14 cellular contexts compared by ENCODE assay signal in the genomic region with DNA sequence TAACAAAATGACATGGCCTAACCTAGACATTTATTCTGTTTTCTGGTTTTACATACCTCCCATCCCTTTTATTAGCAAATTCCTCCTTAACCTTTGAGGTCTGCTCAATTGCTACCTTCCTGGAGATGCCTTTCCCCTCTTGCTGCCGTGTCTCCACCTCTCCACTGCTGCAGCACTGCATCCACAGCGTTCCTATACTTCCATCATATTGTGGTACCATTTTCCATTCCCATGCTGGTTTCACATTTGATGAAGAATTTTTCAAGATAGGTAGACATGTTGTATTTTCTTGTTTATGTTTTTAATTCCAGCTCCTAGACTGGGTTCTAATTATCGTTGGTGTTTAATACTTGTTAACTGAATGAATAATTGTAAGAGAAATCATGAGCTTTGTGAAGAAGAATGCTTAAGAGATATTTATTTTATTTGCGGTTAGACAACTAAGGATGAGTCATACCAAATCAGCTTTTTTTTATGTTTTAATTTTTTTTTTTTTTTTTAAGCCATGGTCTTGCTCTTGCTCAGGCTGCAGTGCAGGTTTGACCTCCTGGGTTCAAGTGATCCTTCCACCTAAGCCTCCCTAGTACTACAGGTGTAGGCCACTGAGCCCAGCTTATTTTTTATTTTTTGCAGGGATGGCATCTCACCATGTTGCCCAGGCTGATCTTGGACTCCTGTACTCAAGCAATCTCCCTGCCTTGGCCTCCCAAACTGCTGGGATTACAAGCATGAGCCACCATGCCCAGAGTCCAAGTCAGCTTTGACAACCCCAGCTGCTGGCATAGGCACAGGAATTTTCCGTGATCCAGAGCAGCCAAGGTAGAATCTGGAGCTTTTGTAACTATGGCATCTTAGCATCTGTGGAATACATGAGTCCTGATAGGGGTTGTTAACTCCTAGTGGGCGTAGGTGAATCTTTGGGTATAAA.
DNase-seq lines count a peak whose midpoint lies in the region; ATAC-seq and TF ChIP-seq lines count a peak whose summit lies in the region.
"Had no signal": no experiment of that assay in that cellular context is flagged by ENCODE, and none has a peak within 500 bp of the region (broad histone marks: within the 10 kb centered on the region; RNA-seq: fewer than 3 reads in every experiment).

No MANE protein-coding gene starts in this region.

- H3K27ac Mint-ChIP-seq in stimulated activated effector memory CD8-positive, alpha-beta T cell treated with anti-CD3 and anti-CD28 coated beads, Interleukin-12 subunit alpha, Interleukin-12 subunit beta, amount 100 ng/mL, for 72 hours: peak overlapping the region; percentile 32
- H3K27ac Mint-ChIP-seq: activated naive CD8-positive, alpha-beta T cell treated with anti-CD3 and anti-CD28 coated beads, Interleukin-2, amount 10 ng/mL, durations not matched to agents 7 days and 5 days had no signal

- DNase-seq in GM04504 (ENCODE audit: low read depth): peak; percentile 29
- peak; percentile 77 for DNase-seq in fibroblast of peridontal ligament (ENCODE audit: extremely low read depth)
- DNase-seq in stimulated activated effector memory CD8-positive, alpha-beta T cell treated with anti-CD3 and anti-CD28 coated beads, Interleukin-12 subunit alpha, Interleukin-12 subunit beta, amount 100 ng/mL, for 72 hours (ENCODE audit: low spot score in 2 of 2): no peak
- no peak for DNase-seq in NCI-H82 treated with DMSO at 0.1 percent for 48 hours (lab: John Stamatoyannopoulos, UW; ENCODE audit: unreplicated experiment)
- no peak for DNase-seq in activated CD4-positive, CD25-positive, alpha-beta regulatory T cell treated with anti-CD3 and anti-CD28 coated beads, Interleukin-2, amount 50 U/mL, for 72 hours
- DNase-seq: activated naive CD8-positive, alpha-beta T cell treated with anti-CD3 and anti-CD28 coated beads, Interleukin-2, amount 10 ng/mL, durations not matched to agents 7 days and 5 days; H9; hypothalamus; lower lobe of right lung; NCI-H774; thyroid gland had no signal

- H3K4me3 Mint-ChIP-seq in stimulated activated effector memory CD8-positive, alpha-beta T cell treated with anti-CD3 and anti-CD28 coated beads, Interleukin-12 subunit alpha, Interleukin-12 subunit beta, amount 100 ng/mL, for 72 hours: no peak overlapping the region
- H3K4me3 Mint-ChIP-seq: activated naive CD8-positive, alpha-beta T cell treated with anti-CD3 and anti-CD28 coated beads, Interleukin-2, amount 10 ng/mL, durations not matched to agents 7 days and 5 days; H9 had no signal

- H3K9me3 Mint-ChIP-seq in stimulated activated effector memory CD8-positive, alpha-beta T cell treated with anti-CD3 and anti-CD28 coated beads, Interleukin-12 subunit alpha, Interleukin-12 subunit beta, amount 100 ng/mL, for 72 hours: peaks cover 4% of the 10 kb centered on the region
- H3K9me3 Mint-ChIP-seq: H9 had no signal

- H3K4me1 Mint-ChIP-seq in stimulated activated effector memory CD8-positive, alpha-beta T cell treated with anti-CD3 and anti-CD28 coated beads, Interleukin-12 subunit alpha, Interleukin-12 subunit beta, amount 100 ng/mL, for 72 hours: peaks cover 10% of the 10 kb centered on the region

- ATAC-seq in SK-N-SH treated with all-trans-retinoic acid at 6 μM for 48 hours: peak; percentile 57
- ATAC-seq in stimulated activated effector memory CD8-positive, alpha-beta T cell treated with anti-CD3 and anti-CD28 coated beads, Interleukin-12 subunit alpha, Interleukin-12 subunit beta, amount 100 ng/mL, for 72 hours: no peak
- ATAC-seq in HG02623 (IDR thresholded peaks at IDR 0.05; ENCODE audit: unreplicated experiment): no peak
- ATAC-seq: HepG2 had no signal

- no peaks in the 10 kb centered on the region for H3K36me3 Mint-ChIP-seq in stimulated activated effector memory CD8-positive, alpha-beta T cell treated with anti-CD3 and anti-CD28 coated beads, Interleukin-12 subunit alpha, Interleukin-12 subunit beta, amount 100 ng/mL, for 72 hours

TF ChIP-seq in SK-N-SH treated with all-trans-retinoic acid at 6 μM for 48 hours, 23 proteins besides CTCF, POLR2A, EP300 and RAD21:
- TF ChIP-seq ZC3H10 (CRISPR knock-in tag; IDR thresholded peaks at IDR 0.05) (peak; percentile 71; the same call in 1 of the 2 replicates), TOX (CRISPR knock-in tag; IDR thresholded peaks at IDR 0.05; ENCODE audit: borderline replicate concordance) (peak; percentile 85), OSR1 (CRISPR knock-in tag; IDR thresholded peaks at IDR 0.05) (0 out of 2 replicates have a peak, but pooled peaks have one; percentile 53)
- TF ChIP-seq, protein P1, sequence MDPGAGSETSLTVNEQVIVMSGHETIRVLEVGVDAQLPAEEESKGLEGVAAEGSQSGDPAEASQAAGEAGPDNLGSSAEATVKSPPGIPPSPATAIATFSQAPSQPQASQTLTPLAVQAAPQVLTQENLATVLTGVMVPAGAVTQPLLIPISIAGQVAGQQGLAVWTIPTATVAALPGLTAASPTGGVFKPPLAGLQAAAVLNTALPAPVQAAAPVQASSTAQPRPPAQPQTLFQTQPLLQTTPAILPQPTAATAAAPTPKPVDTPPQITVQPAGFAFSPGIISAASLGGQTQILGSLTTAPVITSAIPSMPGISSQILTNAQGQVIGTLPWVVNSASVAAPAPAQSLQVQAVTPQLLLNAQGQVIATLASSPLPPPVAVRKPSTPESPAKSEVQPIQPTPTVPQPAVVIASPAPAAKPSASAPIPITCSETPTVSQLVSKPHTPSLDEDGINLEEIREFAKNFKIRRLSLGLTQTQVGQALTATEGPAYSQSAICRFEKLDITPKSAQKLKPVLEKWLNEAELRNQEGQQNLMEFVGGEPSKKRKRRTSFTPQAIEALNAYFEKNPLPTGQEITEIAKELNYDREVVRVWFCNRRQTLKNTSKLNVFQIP (CRISPR knock-in tag; IDR thresholded peaks at IDR 0.05; ENCODE audit: borderline replicate concordance, low read depth): no peak; the same call in 1 of the 2 replicates

Comparison
In these comparisons a context has a peak if more than half of its experiments do, and no peak if none do; other contexts are left out.
1. DNase-seq: peak in GM04504 (single experiment) and fibroblast of peridontal ligament (single experiment); none in stimulated activated effector memory CD8-positive, alpha-beta T cell treated with anti-CD3 and anti-CD28 coated beads, Interleukin-12 subunit alpha, Interleukin-12 subunit beta, amount 100 ng/mL, for 72 hours (0 of 2), NCI-H82 treated with DMSO at 0.1 percent for 48 hours (single experiment) and activated CD4-positive, CD25-positive, alpha-beta regulatory T cell treated with anti-CD3 and anti-CD28 coated beads, Interleukin-2, amount 50 U/mL, for 72 hours (single experiment).